11 cellular contexts compared by ENCODE assay signal in the genomic region with DNA sequence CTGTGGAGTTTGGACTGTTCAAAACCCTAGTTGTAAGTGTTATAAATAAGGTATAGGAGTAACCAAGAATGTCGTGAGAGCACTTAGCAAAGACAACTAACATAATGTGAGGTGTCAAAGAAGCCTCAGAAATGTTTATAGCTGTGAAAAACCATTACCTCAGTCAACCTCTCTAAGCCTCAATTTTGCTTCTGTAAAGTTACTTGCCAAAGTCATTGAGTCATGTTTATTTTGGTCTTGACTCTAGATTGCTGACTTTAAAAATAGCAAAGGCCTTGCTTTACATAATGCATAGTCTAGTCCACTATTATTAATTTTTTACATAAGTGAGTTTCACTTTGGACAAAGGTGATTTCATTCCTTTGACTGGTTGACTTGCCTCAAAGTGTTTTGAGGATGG.
DNase-seq lines count a peak whose midpoint lies in the region; ATAC-seq and TF ChIP-seq lines count a peak whose summit lies in the region.
"Had no signal": no experiment of that assay in that cellular context is flagged by ENCODE, and none has a peak within 500 bp of the region (broad histone marks: within the 10 kb centered on the region; RNA-seq: fewer than 3 reads in every experiment).

No MANE protein-coding gene starts in this region.

- H3K36me3 Mint-ChIP-seq in glutamatergic neuron (ENCODE audit: unreplicated experiment): no peaks in the 10 kb centered on the region
- H3K36me3 Mint-ChIP-seq in activated CD8-positive, alpha-beta memory T cell treated with anti-CD3 and anti-CD28 coated beads, Interleukin-2, amount 10 ng/mL, durations not matched to agents 7 days and 5 days: no peaks in the 10 kb centered on the region
- no peaks in the 10 kb centered on the region for H3K36me3 Mint-ChIP-seq in T-cell

- H3K4me3 Mint-ChIP-seq in glutamatergic neuron (ENCODE audit: unreplicated experiment) (no peak overlapping the region), T-cell (no peak overlapping the region)
- no peak overlapping the region for H3K4me3 Mint-ChIP-seq in activated CD8-positive, alpha-beta memory T cell treated with anti-CD3 and anti-CD28 coated beads, Interleukin-2, amount 10 ng/mL, durations not matched to agents 7 days and 5 days
- H3K4me3 Mint-ChIP-seq: activated naive CD8-positive, alpha-beta T cell treated with anti-CD3 and anti-CD28 coated beads, Interleukin-2, amount 50 U/mL, for 24 hours had no signal

- no peaks in the 10 kb centered on the region for H3K4me1 Mint-ChIP-seq in glutamatergic neuron (ENCODE audit: low read depth, unreplicated experiment)
- peaks cover 4% of the 10 kb centered on the region for H3K4me1 Mint-ChIP-seq in activated CD8-positive, alpha-beta memory T cell treated with anti-CD3 and anti-CD28 coated beads, Interleukin-2, amount 10 ng/mL, durations not matched to agents 7 days and 5 days
- H3K4me1 Mint-ChIP-seq in T-cell: peaks cover 0 to 1% (median 0%) of the 10 kb centered on the region in 3 donors

- POLR2A ChIA-PET in T-cell (lab: Charles Lee): interaction anchor here in 1 of 2 donors (0.7 kb wide), 1 partner anchor 167 kb away, joined by 3 read pairs; no protein-coding TSS in a partner anchor

- no peak overlapping the region for H3K27ac Mint-ChIP-seq in glutamatergic neuron (ENCODE audit: unreplicated experiment)
- H3K27ac Mint-ChIP-seq in activated CD8-positive, alpha-beta memory T cell treated with anti-CD3 and anti-CD28 coated beads, Interleukin-2, amount 10 ng/mL, durations not matched to agents 7 days and 5 days: no peak overlapping the region
- H3K27ac Mint-ChIP-seq in T-cell: no peak overlapping the region
- H3K27ac Mint-ChIP-seq: activated naive CD8-positive, alpha-beta T cell treated with anti-CD3 and anti-CD28 coated beads, Interleukin-2, amount 50 U/mL, for 24 hours had no signal

- CTCF ChIA-PET in activated CD8-positive, alpha-beta memory T cell treated with anti-CD3 and anti-CD28 coated beads, Interleukin-2, amount 10 ng/mL, durations not matched to agents 7 days and 5 days (lab: Charles Lee): no interaction called here
- CTCF ChIA-PET in T-cell (lab: Charles Lee): interaction anchor here in 1 of 2 donors (0.6 kb wide), 1 partner anchor 876 kb away, joined by 3 read pairs; no protein-coding TSS in a partner anchor

- ATAC-seq in GM18498 (IDR thresholded peaks at IDR 0.05; ENCODE audit: unreplicated experiment) (peak; percentile 90), GM19468 (IDR thresholded peaks at IDR 0.05; ENCODE audit: extremely low read depth, unreplicated experiment) (peak; percentile 83), HG03025 (IDR thresholded peaks at IDR 0.05; ENCODE audit: low FRiP score, unreplicated experiment) (peak; percentile 66), T-cell (replicated peaks in 1 of 4) (no peak)
- ATAC-seq in activated CD8-positive, alpha-beta memory T cell treated with anti-CD3 and anti-CD28 coated beads, Interleukin-2, amount 10 ng/mL, durations not matched to agents 7 days and 5 days: no peak
- ATAC-seq: activated naive CD8-positive, alpha-beta T cell treated with anti-CD3 and anti-CD28 coated beads, Interleukin-2, amount 50 U/mL, for 24 hours had no signal

- H3K9me3 Mint-ChIP-seq in glutamatergic neuron (ENCODE audit: unreplicated experiment) (no peaks in the 10 kb centered on the region), T-cell (peaks cover 0 to 4% (median 0%) of the 10 kb centered on the region in 3 donors)
- no peaks in the 10 kb centered on the region for H3K9me3 Mint-ChIP-seq in activated CD8-positive, alpha-beta memory T cell treated with anti-CD3 and anti-CD28 coated beads, Interleukin-2, amount 10 ng/mL, durations not matched to agents 7 days and 5 days (ENCODE audit: low read depth)

- H3K27me3 Mint-ChIP-seq in glutamatergic neuron (ENCODE audit: unreplicated experiment) (no peaks in the 10 kb centered on the region), T-cell (no peaks in the 10 kb centered on the region)
- H3K27me3 Mint-ChIP-seq in activated CD8-positive, alpha-beta memory T cell treated with anti-CD3 and anti-CD28 coated beads, Interleukin-2, amount 10 ng/mL, durations not matched to agents 7 days and 5 days: no peaks in the 10 kb centered on the region

- DNase-seq in astrocyte of the hippocampus (ENCODE audit: low read depth, low spot score) (peak; percentile 41), glutamatergic neuron (no peak), T-cell (no peak), NCI-H1436 treated with DMSO at 0.1 percent for 48 hours (lab: John Stamatoyannopoulos, UW) (no peak)
- no peak for DNase-seq in activated CD8-positive, alpha-beta memory T cell treated with anti-CD3 and anti-CD28 coated beads, Interleukin-2, amount 10 ng/mL, durations not matched to agents 7 days and 5 days
- DNase-seq: activated naive CD8-positive, alpha-beta T cell treated with anti-CD3 and anti-CD28 coated beads, Interleukin-2, amount 50 U/mL, for 24 hours; posterior cingulate gyrus; SHP77 treated with DMSO at 0.1 percent for 48 hours had no signal

- no peak for TF ChIP-seq CTCF in glutamatergic neuron (IDR thresholded peaks at IDR 0.05; ENCODE audit: partially characterized antibody, unreplicated experiment)

Comparison
In these comparisons a context has a peak if more than half of its experiments do, and no peak if none do; other contexts are left out.
1. ATAC-seq: peak in GM18498 (single experiment), GM19468 (single experiment) and HG03025 (single experiment); none in activated CD8-positive, alpha-beta memory T cell treated with anti-CD3 and anti-CD28 coated beads, Interleukin-2, amount 10 ng/mL, durations not matched to agents 7 days and 5 days (single experiment) and T-cell (0 of 4).